7 cellular contexts compared by ENCODE assay signal in the genomic region with DNA sequence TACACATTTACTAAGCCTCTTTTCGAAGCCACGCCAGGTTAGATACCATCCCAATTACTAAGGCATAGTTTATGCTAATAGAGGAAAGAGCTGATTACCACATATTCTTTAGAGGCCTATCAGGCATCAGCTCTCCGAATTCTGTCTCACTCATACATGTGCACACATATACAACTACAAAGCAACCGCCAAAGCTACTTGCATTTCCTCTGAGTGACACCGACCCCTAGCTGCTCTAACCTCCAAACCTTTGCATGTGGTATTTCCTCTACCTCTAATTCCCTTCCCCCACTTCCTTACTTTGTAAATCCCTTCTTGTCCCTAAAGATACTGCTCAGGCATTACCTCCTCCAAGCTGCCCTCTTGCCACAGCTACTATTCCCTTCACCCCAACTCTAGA.
DNase-seq lines count a peak whose midpoint lies in the region; ATAC-seq and TF ChIP-seq lines count a peak whose summit lies in the region.

No MANE protein-coding gene starts in this region.

- no peak overlapping the region for H3K27ac Mint-ChIP-seq in H9

- H2BK120ac ChIP-seq in H9 (ENCODE audit: low read depth, low read length, poor library complexity, severe bottlenecking) (no peak overlapping the region), trophoblast cell (ENCODE audit: insufficient read depth, low read length, poor library complexity) (no peak overlapping the region)

- H3K18ac ChIP-seq in H9 (ENCODE audit: insufficient read length, low read depth, low read length) (no peak overlapping the region), trophoblast cell (ENCODE audit: low read length) (no peak overlapping the region)

- intact Hi-C loops in colonic mucosa (cut with DNase I): no loop called here

- H4K8ac ChIP-seq in H9 (replicated peaks; ENCODE audit: insufficient read length, low read depth, low read length) (no peak overlapping the region), trophoblast cell (ENCODE audit: low read depth, low read length) (no peak overlapping the region)

- no peak overlapping the region for H3K23ac ChIP-seq in H9 (ENCODE audit: insufficient read length, low read depth, low read length)
- H3K23ac ChIP-seq in trophoblast cell (ENCODE audit: low read length): no peak overlapping the region

- H4K91ac ChIP-seq in H9 (ENCODE audit: insufficient read length, low read depth, low read length): no peak overlapping the region
- H4K91ac ChIP-seq in trophoblast cell (ENCODE audit: low read depth, low read length): no peak overlapping the region

- no peak overlapping the region for H2AFZ ChIP-seq in H9 (ENCODE audit: low read length)
- H2AFZ ChIP-seq in trophoblast cell (ENCODE audit: insufficient read depth, low read length, poor library complexity): no peak overlapping the region

- peaks cover 32 to 33% of the 10 kb centered on the region in 2 experiments for H3K4me1 Mint-ChIP-seq in H9

- no peaks in the 10 kb centered on the region for H3K79me2 ChIP-seq in H9 (ENCODE audit: insufficient read depth, low read length)
- no peaks in the 10 kb centered on the region for H3K79me2 ChIP-seq in trophoblast cell (ENCODE audit: control insufficient read depth, insufficient read depth, low read length, poor library complexity)

- H3K14ac ChIP-seq in H9 (ENCODE audit: insufficient read depth, low read length): no peak overlapping the region
- no peak overlapping the region for H3K14ac ChIP-seq in trophoblast cell (ENCODE audit: low read length)

- no peaks in the 10 kb centered on the region for H4K20me1 ChIP-seq in H9 (ENCODE audit: control insufficient read depth, insufficient read depth, insufficient read length)

- no peak overlapping the region for H3T11ph ChIP-seq in H9 (ENCODE audit: low read length)

- peak overlapping the region; percentile 3 for H3K4me2 ChIP-seq in H9 (ENCODE audit: insufficient read depth, insufficient read length, low read length)
- no peak overlapping the region for H3K4me2 ChIP-seq in trophoblast cell (ENCODE audit: low read length)

- H3K4me1 ChIP-seq in H9 (ENCODE audit: insufficient read depth, low read length): peaks cover 13% of the 10 kb centered on the region; the same call in 1 of the 2 replicates
- H3K4me1 ChIP-seq in colonic mucosa: no peaks in the 10 kb centered on the region
- peaks cover 0 to 8% of the 10 kb centered on the region in 2 experiments for H3K4me1 ChIP-seq in trophoblast cell (ENCODE audit: control insufficient read depth in 1 of 2, insufficient read depth in 2 of 2, low read length in 2 of 2)

- H3K9me3 ChIP-seq in H9 (ENCODE audit: control insufficient read depth, low read depth, low read length) (no peaks in the 10 kb centered on the region), colonic mucosa (no peaks in the 10 kb centered on the region), trophoblast cell (ENCODE audit: insufficient read depth, low read depth, low read length) (no peaks in the 10 kb centered on the region)

- H3K23me2 ChIP-seq in H9 (ENCODE audit: insufficient read length, low read depth, low read length, poor library complexity, severe bottlenecking): no peaks in the 10 kb centered on the region

- H3K56ac ChIP-seq in H9 (ENCODE audit: insufficient read length, low read depth, low read length): no peak overlapping the region

- H3K36me3 ChIP-seq in colonic mucosa (no peaks in the 10 kb centered on the region), trophoblast cell (ENCODE audit: control insufficient read depth in 1 of 2, insufficient read depth in 2 of 2, low read length in 2 of 2) (no peaks in the 10 kb centered on the region)

- no peak overlapping the region for H3K27ac ChIP-seq in H9 (ENCODE audit: insufficient read length, low read depth, low read length)
- peak overlapping the region; percentile 12 for H3K27ac ChIP-seq in colonic mucosa
- no peak overlapping the region for H3K27ac ChIP-seq in trophoblast cell (ENCODE audit: low read depth, low read length)

- H3K79me1 ChIP-seq in H9 (ENCODE audit: insufficient read depth, low read depth, low read length, poor library complexity, severe bottlenecking) (no peaks in the 10 kb centered on the region), trophoblast cell (ENCODE audit: low read length) (peaks cover 2% of the 10 kb centered on the region)

- no peak for ATAC-seq in HG03097 (IDR thresholded peaks at IDR 0.05; ENCODE audit: low FRiP score, unreplicated experiment)
- no peak for ATAC-seq in HG03025 (IDR thresholded peaks at IDR 0.05; ENCODE audit: low FRiP score, unreplicated experiment)

- H3K9ac ChIP-seq in H9 (ENCODE audit: extremely low read depth, insufficient read length, low read length) (no peak overlapping the region), colonic mucosa (ENCODE audit: low read depth in 2 of 2, low read length in 2 of 2) (no peak overlapping the region), trophoblast cell (ENCODE audit: low read length) (no peak overlapping the region)

- TF ChIP-seq CTCF in H9 (conservative IDR thresholded peaks at IDR 0.05) (no peak), colonic mucosa (IDR thresholded peaks at IDR 0.05) (no peak)

- H3K4me3 ChIP-seq in colonic mucosa (no peak overlapping the region), trophoblast cell (ENCODE audit: low read depth, low read length) (no peak overlapping the region)

- no peak overlapping the region for H2BK15ac ChIP-seq in H9 (ENCODE audit: low read depth, low read length)

- peak overlapping the region in 1 of 2 experiments; percentile 8; a peak in 1 of 5 replicates for H3K4me3 Mint-ChIP-seq in H9

- no peak overlapping the region for H2BK5ac ChIP-seq in H9 (ENCODE audit: insufficient read length, low read length)
- no peak overlapping the region for H2BK5ac ChIP-seq in trophoblast cell (ENCODE audit: low read depth, low read length, poor library complexity)

- H2BK20ac ChIP-seq in H9 (ENCODE audit: low read depth, low read length, poor library complexity, severe bottlenecking): no peak overlapping the region

- peaks cover 44% of the 10 kb centered on the region for H3K27me3 Mint-ChIP-seq in H9 (ENCODE audit: low read depth)

- H2AK5ac ChIP-seq in H9 (ENCODE audit: insufficient read length, low read length) (no peak overlapping the region), trophoblast cell (ENCODE audit: low read length) (no peak overlapping the region)

- no peak overlapping the region for H4K12ac ChIP-seq in trophoblast cell (ENCODE audit: low read depth, low read length)

- H3K36me3 Mint-ChIP-seq in H9 (ENCODE audit: insufficient read depth in 1 of 3, low read depth in 3 of 3): peaks cover 0 to 6% (median 0%) of the 10 kb centered on the region in 3 experiments; a peak in 1 of 7 replicates

- H3K27me3 ChIP-seq in H9 (ENCODE audit: insufficient read depth, low read length): no peaks in the 10 kb centered on the region; the same call in 1 of the 2 replicates
- H3K27me3 ChIP-seq in colonic mucosa: no peaks in the 10 kb centered on the region
- H3K27me3 ChIP-seq in trophoblast cell (ENCODE audit: insufficient read depth, low read length): no peaks in the 10 kb centered on the region

- no peak overlapping the region for H4K5ac ChIP-seq in H9 (ENCODE audit: insufficient read length, low read depth, low read length)

- WGBS in H9 (ENCODE audit: extremely low coverage, insufficient read length, low lambda C conversion rate): no CpG with 5 or more reads among the region's 5 CpGs
- no CpG with 5 or more reads among the region's 5 CpGs for WGBS in trophoblast cell (ENCODE audit: extremely low coverage, insufficient coverage, insufficient read length)

- peaks cover 5 to 6% of the 10 kb centered on the region in 2 experiments; a peak in 4 of 5 replicates for H3K9me3 Mint-ChIP-seq in H9

- H2BK12ac ChIP-seq in H9 (ENCODE audit: insufficient read length, low read depth, low read length) (no peak overlapping the region), trophoblast cell (ENCODE audit: low read length) (peak overlapping the region; percentile 24)

- H3K4ac ChIP-seq in H9 (ENCODE audit: low read depth, low read length) (no peak overlapping the region), trophoblast cell (ENCODE audit: low read depth, low read length) (no peak overlapping the region)

- DNase-seq in H9: no peak
- peak in 4 of 5 donors; percentile 3 to 93 (median 20) for DNase-seq in T-helper 1 cell
- no peak for DNase-seq in colonic mucosa
- peak; percentile 31 to 74 for DNase-seq in trophoblast cell
- no peak for DNase-seq in NCI-H524 (lab: John Stamatoyannopoulos, UW)

Comparison
In these comparisons a context has a peak if more than half of its experiments do, and no peak if none do; other contexts are left out.
1. DNase-seq: peak in T-helper 1 cell (4 of 5) and trophoblast cell (2 of 2); none in H9 (single experiment), colonic mucosa (single experiment) and NCI-H524 (0 of 2).